ENCODE assay signal across 20 cellular contexts in the genomic region with DNA sequence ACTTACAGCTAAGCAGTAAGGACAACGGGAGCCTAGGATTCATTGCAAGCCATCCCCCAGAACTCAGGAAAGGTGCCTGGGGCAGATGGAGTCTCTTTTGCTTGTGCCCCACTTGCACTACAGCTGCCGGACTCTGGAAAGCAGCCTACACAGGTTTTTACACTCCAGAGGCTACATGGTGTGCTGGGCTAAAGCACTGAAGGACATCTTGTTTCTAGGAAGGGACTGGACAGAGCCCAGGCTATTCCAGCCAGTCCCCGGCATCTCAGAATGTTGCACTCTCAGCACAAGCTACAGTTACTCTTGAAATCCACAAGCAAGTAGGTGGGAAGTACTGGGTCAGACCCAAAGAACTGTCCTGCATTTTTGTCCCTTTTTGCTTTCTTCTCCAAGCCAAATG.
"Had no signal": no experiment of that assay in that cellular context is flagged by ENCODE, and none has a peak within 500 bp of the region (broad histone marks: within the 10 kb centered on the region; RNA-seq: fewer than 3 reads in every experiment).

No MANE protein-coding gene starts in this region.

- H3K36me3 ChIP-seq: heart left ventricle, pancreas, sigmoid colon, stomach, thoracic aorta, tibial nerve, upper lobe of right lung, uterus had no signal

- H3K9me3 ChIP-seq: pancreas, sigmoid colon, stomach, thoracic aorta, tibial nerve, upper lobe of right lung, uterus had no signal

- H3K79me2 ChIP-seq: hepatocyte had no signal

- H2AFZ ChIP-seq: hepatocyte had no signal

- H3K4me2 ChIP-seq: hepatocyte had no signal

- H3K27ac ChIP-seq: dorsolateral prefrontal cortex, heart left ventricle, hepatocyte, pancreas, sigmoid colon, stomach, thoracic aorta, tibial nerve, upper lobe of right lung, uterus had no signal

- H3K27me3 ChIP-seq: dorsolateral prefrontal cortex, heart left ventricle, hepatocyte, pancreas, sigmoid colon, stomach, tibial nerve, upper lobe of right lung, uterus had no signal

- H3K4me3 ChIP-seq: dorsolateral prefrontal cortex, heart left ventricle, hepatocyte, lung, pancreas, sigmoid colon, stomach, thoracic aorta, tibial nerve, upper lobe of right lung, uterus had no signal

- ATAC-seq: left colon; natural killer cell; stimulated activated effector memory CD8-positive, alpha-beta T cell treated with anti-CD3 and anti-CD28 coated beads, Interleukin-12 subunit alpha, Interleukin-12 subunit beta, amount 100 ng/mL, for 72 hours; upper lobe of right lung had no signal

- DNase-seq: cerebellar nuclear complex; dorsolateral prefrontal cortex; effector CD4-positive, alpha-beta T cell; heart left ventricle; left colon; natural killer cell; occipital lobe; pancreas; sigmoid colon; stimulated activated CD4-positive, alpha-beta T cell treated with anti-CD3 and anti-CD28 coated beads, Interleukin-2, amount 100 ng/mL, for 24 hours; stimulated activated CD4-positive, alpha-beta T cell treated with anti-CD3 and anti-CD28 coated beads, Interleukin-4, amount 100 ng/mL, for 24 hours; stimulated activated naive CD4-positive, alpha-beta T cell treated with Interleukin-2 at 50 U/mL for 16 hours; stomach; upper lobe of right lung; uterus had no signal
